In genomic region chr20:37642246-37642645, GRCh38 we compare ENCODE assay signal across 8 cellular contexts.
"Had no signal": no experiment of that assay in that cellular context is flagged by ENCODE, and none has a peak within 500 bp of the region (broad histone marks: within the 10 kb centered on the region; RNA-seq: fewer than 3 reads in every experiment).

No MANE protein-coding gene starts in this region.

- H3K9me3 ChIP-seq: HAP-1 had no signal

- H3K36me3 ChIP-seq: HAP-1 had no signal

- H3K27ac ChIP-seq: KMS-11 had no signal

- H3K4me1 ChIP-seq: HAP-1 had no signal

- H3K4me3 ChIP-seq: GM23338, HAP-1 had no signal

- ATAC-seq: GM23338, HCT116 had no signal

- H3K9ac ChIP-seq: KMS-11 had no signal

- DNase-seq: H7, IMR-90, Karpas-422, KBM-7 had no signal

- H2AFZ ChIP-seq: GM23338 had no signal

- H3K4me2 ChIP-seq: GM23338, KMS-11 had no signal
